In the genomic region with DNA sequence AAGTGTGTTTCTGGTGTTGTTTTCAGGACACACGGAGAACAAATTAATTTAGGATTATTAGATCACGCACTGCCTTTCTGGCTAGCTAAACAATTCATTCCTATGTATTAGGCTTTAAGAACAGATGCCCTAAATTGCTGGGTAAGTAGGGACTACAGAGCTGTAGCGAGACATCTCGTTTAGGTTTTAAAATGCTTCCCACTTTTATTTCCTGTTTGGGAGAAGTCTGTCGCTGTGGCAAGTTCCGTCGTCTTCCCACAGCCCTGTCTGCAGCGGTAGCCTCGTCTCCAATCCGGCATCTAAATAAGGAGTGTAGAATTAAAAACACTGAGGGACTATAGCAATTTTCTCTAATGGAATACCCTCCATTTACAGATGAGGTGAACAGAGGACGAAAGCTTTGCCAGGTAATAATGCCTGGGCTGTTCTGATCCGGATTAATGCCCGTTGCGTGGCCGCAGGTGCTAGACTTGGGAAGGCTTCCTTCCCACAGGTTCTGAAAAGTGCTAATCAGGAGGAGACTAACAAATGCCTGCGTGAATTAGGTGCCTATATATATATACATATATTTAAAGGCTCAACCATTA, we compare ENCODE assay signal across 9 cellular contexts. TPM values are rescaled to one million over a fixed set of nuclear protein-coding genes. Genes with fewer than 3 reads are reported as not detected.
A peak's percentile ranks its signal among the peaks of the same experiment; 100 is the strongest.
DNase-seq lines count a peak whose midpoint lies in the region; ATAC-seq and TF ChIP-seq lines count a peak whose summit lies in the region.
"Had no signal": no experiment of that assay in that cellular context is flagged by ENCODE, and none has a peak within 500 bp of the region (broad histone marks: within the 10 kb centered on the region; RNA-seq: fewer than 3 reads in every experiment).

No MANE protein-coding gene starts in this region.

- no peak overlapping the region for H3K27ac ChIP-seq in mesodermal cell (ENCODE audit: low read depth, low read length, severe bottlenecking)
- H3K27ac ChIP-seq in adrenal gland, result no peak overlapping the region

- TF ChIP-seq CTCF in adrenal gland (IDR thresholded peaks at IDR 0.05), result no peak

- H3K27me3 ChIP-seq in adrenal gland, result peaks cover 6% of the 10 kb centered on the region

- WGBS in mesodermal cell (ENCODE audit: insufficient coverage in 2 of 2), 2 experiments, result 23 to 24% methylated on average over 3 to 5 of the region's 16 CpGs
- WGBS in adrenal gland, 4 donors, result 31 to 49% (median 40%) methylated on average over 16 of the region's 16 CpGs

- intact Hi-C loops in adrenal gland (cut with DNase I), result no loop called here

- H3K4me3 ChIP-seq in mesodermal cell (ENCODE audit: extremely low read depth, insufficient read depth, low read length, poor library complexity, severe bottlenecking) (peak overlapping the region; percentile 72), adrenal gland (peak overlapping the region in 1 of 4 donors; percentile 80)

- POLR2A ChIA-PET in activated naive CD8-positive, alpha-beta T cell treated with anti-CD3 and anti-CD28 coated beads, Interleukin-2, amount 10 ng/mL, durations not matched to agents 7 days and 5 days (lab: Charles Lee), result interaction anchor here (0.5 to 1.1 kb wide), 2 partner anchors 11 to 100 kb away, joined by 3 to 6 read pairs; no protein-coding TSS in a partner anchor

- no peak for ATAC-seq in stimulated activated naive CD8-positive, alpha-beta T cell treated with anti-CD3 and anti-CD28 coated beads, Interleukin-15, Interleukin-2, amounts not matched to agents 100 U/mL and 50 U/mL, for 24 hours
- no peak for ATAC-seq in activated naive CD8-positive, alpha-beta T cell treated with anti-CD3 and anti-CD28 coated beads, Interleukin-2, amount 10 ng/mL, durations not matched to agents 7 days and 5 days (ENCODE audit: low read depth)
- ATAC-seq in HG03460 (IDR thresholded peaks at IDR 0.05; ENCODE audit: unreplicated experiment) (no peak), GM18502 (IDR thresholded peaks at IDR 0.05; ENCODE audit: poor library complexity, unreplicated experiment) (no peak)

- peaks cover 70% of the 10 kb centered on the region for H3K27me3 Mint-ChIP-seq in stimulated activated naive CD8-positive, alpha-beta T cell treated with anti-CD3 and anti-CD28 coated beads, Interleukin-15, Interleukin-2, amounts not matched to agents 100 ng/mL and 50 ng/mL, for 24 hours
- H3K27me3 Mint-ChIP-seq in activated naive CD8-positive, alpha-beta T cell treated with anti-CD3 and anti-CD28 coated beads, Interleukin-2, amount 10 ng/mL, durations not matched to agents 7 days and 5 days, result peaks cover 72% of the 10 kb centered on the region

- no peak for TF ChIP-seq POLR2A in adrenal gland (IDR thresholded peaks at IDR 0.05)

- H3K36me3 Mint-ChIP-seq in stimulated activated naive CD8-positive, alpha-beta T cell treated with anti-CD3 and anti-CD28 coated beads, Interleukin-15, Interleukin-2, amounts not matched to agents 100 ng/mL and 50 ng/mL, for 24 hours (ENCODE audit: low read depth), result peaks cover 5% of the 10 kb centered on the region
- H3K36me3 Mint-ChIP-seq in activated naive CD8-positive, alpha-beta T cell treated with anti-CD3 and anti-CD28 coated beads, Interleukin-2, amount 10 ng/mL, durations not matched to agents 7 days and 5 days, result no peaks in the 10 kb centered on the region

- peaks cover 10% of the 10 kb centered on the region for H3K9me3 Mint-ChIP-seq in stimulated activated naive CD8-positive, alpha-beta T cell treated with anti-CD3 and anti-CD28 coated beads, Interleukin-15, Interleukin-2, amounts not matched to agents 100 ng/mL and 50 ng/mL, for 24 hours
- H3K9me3 Mint-ChIP-seq in activated naive CD8-positive, alpha-beta T cell treated with anti-CD3 and anti-CD28 coated beads, Interleukin-2, amount 10 ng/mL, durations not matched to agents 7 days and 5 days, result peaks cover 5% of the 10 kb centered on the region

- H3K4me3 Mint-ChIP-seq in stimulated activated naive CD8-positive, alpha-beta T cell treated with anti-CD3 and anti-CD28 coated beads, Interleukin-15, Interleukin-2, amounts not matched to agents 100 ng/mL and 50 ng/mL, for 24 hours, result peak overlapping the region; percentile 84
- H3K4me3 Mint-ChIP-seq in activated naive CD8-positive, alpha-beta T cell treated with anti-CD3 and anti-CD28 coated beads, Interleukin-2, amount 10 ng/mL, durations not matched to agents 7 days and 5 days, result peak overlapping the region; percentile 81

- H3K36me3 ChIP-seq in mesodermal cell (ENCODE audit: control insufficient read depth, insufficient read depth, low read length) (no peaks in the 10 kb centered on the region), adrenal gland (replicated peaks in 1 of 2) (no peaks in the 10 kb centered on the region)

- H3K4me1 ChIP-seq in mesodermal cell (ENCODE audit: control insufficient read depth, insufficient read depth, low read length, poor library complexity, severe bottlenecking) (peaks cover 5% of the 10 kb centered on the region), adrenal gland (replicated peaks in 1 of 2) (peaks cover 0 to 15% of the 10 kb centered on the region in 2 donors)

- H3K9me3 ChIP-seq in mesodermal cell (ENCODE audit: control insufficient read depth, low read length), result peaks cover 11% of the 10 kb centered on the region
- no peaks in the 10 kb centered on the region for H3K9me3 ChIP-seq in adrenal gland (replicated peaks in 1 of 3)

- H3K27ac Mint-ChIP-seq in stimulated activated naive CD8-positive, alpha-beta T cell treated with anti-CD3 and anti-CD28 coated beads, Interleukin-15, Interleukin-2, amounts not matched to agents 100 ng/mL and 50 ng/mL, for 24 hours, result no peak overlapping the region
- H3K27ac Mint-ChIP-seq in activated naive CD8-positive, alpha-beta T cell treated with anti-CD3 and anti-CD28 coated beads, Interleukin-2, amount 10 ng/mL, durations not matched to agents 7 days and 5 days, result no peak overlapping the region

- DNase-seq in stimulated activated naive CD8-positive, alpha-beta T cell treated with anti-CD3 and anti-CD28 coated beads, Interleukin-15, Interleukin-2, amounts not matched to agents 100 U/mL and 50 U/mL, for 24 hours, result no peak
- no peak for DNase-seq in activated naive CD8-positive, alpha-beta T cell treated with anti-CD3 and anti-CD28 coated beads, Interleukin-2, amount 10 ng/mL, durations not matched to agents 7 days and 5 days
- no peak for DNase-seq in C1 segment of cervical spinal cord (lab: John Stamatoyannopoulos, UW)
- DNase-seq in adrenal gland, result no peak
- DNase-seq: activated CD4-positive, alpha-beta T cell treated with anti-CD3 and anti-CD28 coated beads for 1 hour had no signal

- H3K4me1 Mint-ChIP-seq in stimulated activated naive CD8-positive, alpha-beta T cell treated with anti-CD3 and anti-CD28 coated beads, Interleukin-15, Interleukin-2, amounts not matched to agents 100 ng/mL and 50 ng/mL, for 24 hours (ENCODE audit: low read depth), result peaks cover 8% of the 10 kb centered on the region
- peaks cover 11% of the 10 kb centered on the region for H3K4me1 Mint-ChIP-seq in activated naive CD8-positive, alpha-beta T cell treated with anti-CD3 and anti-CD28 coated beads, Interleukin-2, amount 10 ng/mL, durations not matched to agents 7 days and 5 days

RNA-seq across cellular contexts. Expression of gene TRIM36, which starts 1.3 kb away (rescaled TPM):
- total RNA-seq in activated naive CD8-positive, alpha-beta T cell treated with anti-CD3 and anti-CD28 coated beads, Interleukin-2, amount 10 ng/mL, durations not matched to agents 7 days and 5 days, result under 1 TPM; 0.17 to 0.26 TPM
- 5.1 TPM for polyA plus RNA-seq in mesodermal cell (2013, experiment 1 of 2)
- 5.0 TPM for polyA plus RNA-seq in mesodermal cell (2013, experiment 2 of 2)
- 10 to 100 TPM in 2 of 8 donors, 1 to 10 TPM in 5, under 1 TPM in 1; 0.36 to 23.5 (median 3.5) TPM for total RNA-seq in adrenal gland
- polyA plus RNA-seq in adrenal gland, result 1 to 10 TPM; 1.6 to 3.0 (median 2.3) TPM
